ENCODE assay signal across 9 cellular contexts in genomic region chr12:128840862-128841468, GRCh38. TPM values are rescaled to one million over a fixed set of nuclear protein-coding genes. Genes with fewer than 3 reads are reported as not detected.
DNase-seq lines count a peak whose midpoint lies in the region; ATAC-seq and TF ChIP-seq lines count a peak whose summit lies in the region.
"Had no signal": no experiment of that assay in that cellular context is flagged by ENCODE, and none has a peak within 500 bp of the region (broad histone marks: within the 10 kb centered on the region; RNA-seq: fewer than 3 reads in every experiment).

No MANE protein-coding gene starts in this region.

- ATAC-seq in GM18517 (IDR thresholded peaks at IDR 0.05; ENCODE audit: unreplicated experiment) (peak; percentile 63), GM21423 (IDR thresholded peaks at IDR 0.05; ENCODE audit: unreplicated experiment) (peak; percentile 89), HG03196 (IDR thresholded peaks at IDR 0.05; ENCODE audit: unreplicated experiment) (peak; percentile 84), lower lobe of right lung (no peak)

- H3K9me3 Mint-ChIP-seq in dendritic cell treated with granulocyte-macrophage colony-stimulating factor and Interleukin-4, amounts not matched to agents 40 ng/mL and 50 ng/mL, for 4 days = no peaks in the 10 kb centered on the region

- no peak for TF ChIP-seq POLR2A in breast epithelium (IDR thresholded peaks at IDR 0.05)

- H3K4me1 ChIP-seq in lower lobe of right lung (no peaks in the 10 kb centered on the region), breast epithelium (no peaks in the 10 kb centered on the region)

- H3K4me3 ChIP-seq in lower lobe of right lung = no peak overlapping the region
- H3K4me3 ChIP-seq in breast epithelium = no peak overlapping the region

- H3K36me3 Mint-ChIP-seq in dendritic cell treated with granulocyte-macrophage colony-stimulating factor and Interleukin-4, amounts not matched to agents 40 ng/mL and 50 ng/mL, for 4 days (ENCODE audit: low read depth) = no peaks in the 10 kb centered on the region

- no peaks in the 10 kb centered on the region for H3K27me3 ChIP-seq in lower lobe of right lung (ENCODE audit: low read depth)
- no peaks in the 10 kb centered on the region for H3K27me3 ChIP-seq in breast epithelium

- intact Hi-C loops in dendritic cell treated with granulocyte-macrophage colony-stimulating factor and Interleukin-4, amounts not matched to agents 40 ng/mL and 50 ng/mL, for 4 days (cut with micrococcal nuclease) = loop anchor here (5.0 kb wide), 1 partner anchor 49 kb away; no protein-coding TSS in a partner anchor
- intact Hi-C loops in lower lobe of right lung (cut with DNase I) = no loop called here
- intact Hi-C loops in breast epithelium (cut with DNase I; ENCODE audit: low total_unique reads) = no loop called here

- peaks cover 7% of the 10 kb centered on the region for H3K27me3 Mint-ChIP-seq in dendritic cell treated with granulocyte-macrophage colony-stimulating factor and Interleukin-4, amounts not matched to agents 40 ng/mL and 50 ng/mL, for 4 days

- H3K27ac ChIP-seq in lower lobe of right lung (no peak overlapping the region), breast epithelium (no peak overlapping the region)

- peak overlapping the region; percentile 79 for H3K27ac Mint-ChIP-seq in dendritic cell treated with granulocyte-macrophage colony-stimulating factor and Interleukin-4, amounts not matched to agents 40 ng/mL and 50 ng/mL, for 4 days

- H3K36me3 ChIP-seq in lower lobe of right lung (no peaks in the 10 kb centered on the region), breast epithelium (no peaks in the 10 kb centered on the region)

- H3K4me3 Mint-ChIP-seq in dendritic cell treated with granulocyte-macrophage colony-stimulating factor and Interleukin-4, amounts not matched to agents 40 ng/mL and 50 ng/mL, for 4 days = peak overlapping the region; percentile 10

- H3K9me3 ChIP-seq in lower lobe of right lung (no peaks in the 10 kb centered on the region), breast epithelium (no peaks in the 10 kb centered on the region)

- DNase-seq in lower lobe of right lung (no peak), HUDEP-2 (lab: John Stamatoyannopoulos, UW; ENCODE audit: unreplicated experiment in 76 of 76) (no peak), middle frontal gyrus (ENCODE audit: extremely low spot score, low spot score) (no peak), breast epithelium (ENCODE audit: low spot score in 2 of 2) (no peak)
- DNase-seq: NCI-H1092 treated with DMSO at 0.1 percent for 48 hours had no signal

- peaks cover 44% of the 10 kb centered on the region for H3K4me1 Mint-ChIP-seq in dendritic cell treated with granulocyte-macrophage colony-stimulating factor and Interleukin-4, amounts not matched to agents 40 ng/mL and 50 ng/mL, for 4 days (ENCODE audit: low read depth)

- TF ChIP-seq CTCF in lower lobe of right lung (IDR thresholded peaks at IDR 0.05) (no peak), breast epithelium (IDR thresholded peaks at IDR 0.05) (no peak)

RNA-seq across cellular contexts. Expression of gene GLT1D1, which starts 12.3 kb away (rescaled TPM):
- total RNA-seq in lower lobe of right lung (5.3 TPM), breast epithelium (under 1 TPM; 0.16 to 0.73 (median 0.33) TPM)

RNA-seq across cellular contexts. Expression of gene SLC15A4, which starts 17.2 kb away (rescaled TPM):
- total RNA-seq in lower lobe of right lung (30.0 TPM), breast epithelium (10 to 100 TPM; 38.6 to 64.7 (median 41.0) TPM)

Comparison
In these comparisons a context has a peak if more than half of its experiments do, and no peak if none do; other contexts are left out.
1. ATAC-seq: peak in GM18517 (single experiment), GM21423 (single experiment) and HG03196 (single experiment); none in lower lobe of right lung (0 of 2).